In the genomic region with DNA sequence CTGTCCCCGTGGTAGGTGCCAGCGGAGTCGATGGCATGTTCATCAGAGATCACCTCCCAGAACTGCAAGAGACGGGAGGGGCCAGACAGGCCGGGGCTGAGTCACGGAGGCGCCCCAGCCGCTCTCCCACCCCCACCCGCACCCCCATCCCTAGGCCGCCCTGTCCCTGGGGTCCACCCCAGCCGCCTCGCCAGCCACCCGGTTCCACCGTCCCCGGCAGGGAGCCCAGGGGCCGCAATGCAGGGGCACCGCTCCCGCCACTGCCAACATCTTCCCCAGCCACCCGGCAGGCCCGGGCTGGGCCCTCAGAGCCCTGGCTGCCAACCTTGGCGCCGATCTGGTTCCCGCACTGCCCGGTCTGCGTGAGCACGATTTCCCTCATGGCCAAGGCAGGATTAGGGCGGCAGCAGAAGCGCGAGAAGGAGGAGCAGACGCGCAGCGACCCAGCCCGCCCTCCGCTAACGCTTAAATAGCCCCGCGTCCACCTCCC, we compare ENCODE assay signal across 1 cellular context. TPM values are rescaled to one million over a fixed set of nuclear protein-coding genes. Genes with fewer than 3 reads are reported as not detected.
"Had no signal": no experiment of that assay in that cellular context is flagged by ENCODE, and none has a peak within 500 bp of the region (broad histone marks: within the 10 kb centered on the region; RNA-seq: fewer than 3 reads in every experiment).

A gene (minus strand): TSS at position 440 of the 490 bp plus-strand sequence. CDS start 58 bp downstream, at position 382.

RNA-seq across cellular contexts. Expression of the gene that starts here (rescaled TPM):
- total RNA-seq: GM12878 had no signal
